6 cellular contexts compared by ENCODE assay signal in the genomic region with DNA sequence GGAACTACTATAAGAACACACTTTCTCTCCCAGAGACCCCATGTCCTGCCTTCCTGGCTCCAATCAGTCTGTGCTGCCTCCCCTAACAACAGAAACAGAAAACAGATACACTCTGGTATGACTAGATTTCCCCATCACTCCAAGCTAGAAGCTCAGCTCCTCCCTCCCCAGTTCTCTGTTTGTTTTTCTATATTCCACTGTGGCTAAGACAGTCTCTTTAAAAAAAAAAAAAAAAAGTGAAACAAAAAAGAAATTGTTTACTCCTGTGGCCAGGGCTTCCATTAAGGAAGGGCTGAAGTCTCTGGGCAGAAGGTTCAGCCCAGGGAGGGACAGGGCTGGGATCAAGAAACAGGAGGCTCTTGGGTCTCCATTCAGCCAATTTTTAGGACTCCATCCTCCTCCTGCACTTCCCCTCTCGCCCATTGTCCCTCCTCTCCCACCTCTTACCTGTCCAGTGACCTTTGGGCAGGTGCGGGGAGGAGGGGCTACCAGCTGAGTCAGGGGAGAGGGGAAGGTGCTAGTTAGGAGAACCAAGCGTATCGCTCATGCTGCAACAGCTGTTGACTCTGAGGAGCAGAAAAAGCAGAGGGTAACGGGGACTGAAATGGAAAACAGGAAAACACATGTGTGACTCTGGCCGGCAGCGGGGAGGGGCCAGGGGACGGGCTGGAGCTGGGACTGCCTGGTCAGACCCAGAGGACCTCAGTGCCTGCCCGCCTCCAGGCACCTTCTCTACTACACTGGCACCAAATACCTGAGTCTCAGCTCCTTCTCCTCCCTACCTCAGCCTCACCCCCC. TPM values are rescaled to one million over a fixed set of nuclear protein-coding genes. Genes with fewer than 3 reads are reported as not detected.
DNase-seq lines count a peak whose midpoint lies in the region; ATAC-seq and TF ChIP-seq lines count a peak whose summit lies in the region.

No MANE protein-coding gene starts in this region.

- CTCF ChIA-PET in CD4-positive, alpha-beta T cell (lab: Charles Lee): interaction anchor here (1.3 to 1.9 kb wide), 2 partner anchors 33 to 249 kb away, joined by 4 to 5 read pairs; no protein-coding TSS in a partner anchor

- H3K27me3 Mint-ChIP-seq in CD4-positive, alpha-beta T cell: peaks cover 6% of the 10 kb centered on the region

- peak overlapping the region; percentile 21 for H3K4me2 ChIP-seq in OCI-LY3 (ENCODE audit: low read length)

- POLR2A ChIA-PET in CD4-positive, alpha-beta T cell (lab: Charles Lee): interaction anchor here (0.5 to 0.7 kb wide), 2 partner anchors 53 to 164 kb away, joined by 3 read pairs; a partner anchor contains a TSS

- TF ChIP-seq CTCF in GM12865 (IDR thresholded peaks at IDR 0.05; ENCODE audit: insufficient read depth, low read depth, low read length, missing control alignments) (no peak), OCI-LY3 (IDR thresholded peaks at IDR 0.05; ENCODE audit: low read depth, low read length) (no peak)
- no peak for TF ChIP-seq CTCF in CD4-positive, alpha-beta T cell (IDR thresholded peaks at IDR 0.05)

- no peak overlapping the region for H2AFZ ChIP-seq in OCI-LY3 (ENCODE audit: low read depth, low read length)

- no peaks in the 10 kb centered on the region for H4K20me1 ChIP-seq in OCI-LY3 (ENCODE audit: insufficient read depth, low read length)

- no peak overlapping the region for H3K27ac ChIP-seq in OCI-LY3 (ENCODE audit: low read length)
- H3K27ac ChIP-seq in iPS-18a (ENCODE audit: low read length): no peak overlapping the region
- no peak overlapping the region for H3K27ac ChIP-seq in CD4-positive, alpha-beta T cell (ENCODE audit: low read depth, low read length)

- intact Hi-C loops in CD4-positive, alpha-beta T cell (cut with DNase I, micrococcal nuclease): no loop called here

- H3K27ac Mint-ChIP-seq in CD4-positive, alpha-beta T cell: no peak overlapping the region

- no peaks in the 10 kb centered on the region for H3K9me3 Mint-ChIP-seq in CD4-positive, alpha-beta T cell

- H3K4me1 ChIP-seq in OCI-LY3 (ENCODE audit: low read length): peaks cover 35% of the 10 kb centered on the region
- H3K4me1 ChIP-seq in iPS-18a (ENCODE audit: control insufficient read depth, low read depth, low read length): peaks cover 37% of the 10 kb centered on the region

- no peaks in the 10 kb centered on the region for H3K36me3 Mint-ChIP-seq in CD4-positive, alpha-beta T cell (ENCODE audit: low read depth)

- H3K9ac ChIP-seq in OCI-LY3 (ENCODE audit: low read length): no peak overlapping the region
- H3K9ac ChIP-seq in iPS-18a (ENCODE audit: low read length): no peak overlapping the region

- DNase-seq in GM12865 (ENCODE audit: low read depth) (peak; percentile 72), erythroblast (lab: John Stamatoyannopoulos, UW) (no peak)
- DNase-seq in CD4-positive, alpha-beta T cell: no peak

- no peak for ATAC-seq in CD4-positive, alpha-beta T cell (ENCODE audit: poor library complexity)
- ATAC-seq in GM21381 (IDR thresholded peaks at IDR 0.05; ENCODE audit: unreplicated experiment): no peak

- no peak overlapping the region for H3K4me3 Mint-ChIP-seq in CD4-positive, alpha-beta T cell

- H3K79me2 ChIP-seq in OCI-LY3 (ENCODE audit: low read length): no peaks in the 10 kb centered on the region

- H3K4me3 ChIP-seq in GM12865 (ENCODE audit: low read depth, low read length) (peak overlapping the region; percentile 43), OCI-LY3 (ENCODE audit: low read length) (peak overlapping the region; percentile 16; the same call in 1 of the 2 replicates), iPS-18a (ENCODE audit: low read length) (peak overlapping the region; percentile 26)

- H3K4me1 Mint-ChIP-seq in CD4-positive, alpha-beta T cell (ENCODE audit: low read depth): peaks cover 25% of the 10 kb centered on the region

- H3K9me3 ChIP-seq in OCI-LY3 (ENCODE audit: insufficient read depth, low read length) (no peaks in the 10 kb centered on the region), iPS-18a (ENCODE audit: control insufficient read depth, low read depth, low read length) (no peaks in the 10 kb centered on the region)
- H3K9me3 ChIP-seq in CD4-positive, alpha-beta T cell (ENCODE audit: control insufficient read depth, low read length): no peaks in the 10 kb centered on the region

- H3K27me3 ChIP-seq in OCI-LY3 (ENCODE audit: low read depth, low read length) (no peaks in the 10 kb centered on the region), iPS-18a (ENCODE audit: control insufficient read depth, insufficient read depth, low read length) (peaks cover 7% of the 10 kb centered on the region)
- no peaks in the 10 kb centered on the region for H3K27me3 ChIP-seq in CD4-positive, alpha-beta T cell (ENCODE audit: control insufficient read depth, insufficient read depth, low read length)

- H3K36me3 ChIP-seq in OCI-LY3 (replicated peaks; ENCODE audit: low read depth, low read length) (no peaks in the 10 kb centered on the region), iPS-18a (ENCODE audit: control insufficient read depth, low read depth, low read length) (no peaks in the 10 kb centered on the region)

- no peak for TF ChIP-seq POLR2A in erythroblast (IDR thresholded peaks at IDR 0.05; ENCODE audit: low read length)

RNA-seq across cellular contexts. Expression of a gene that starts 4.2 kb away (rescaled TPM):
- 1 to 10 TPM in 1 of 2 experiments, under 1 TPM in 1; 0.89 to 1.1 TPM for total RNA-seq in CD4-positive, alpha-beta T cell

RNA-seq across cellular contexts. Expression of a gene that starts 10.3 kb away (rescaled TPM):
- 10 to 100 TPM; 27.6 to 29.4 TPM for total RNA-seq in CD4-positive, alpha-beta T cell

RNA-seq across cellular contexts. Expression of a gene that starts 17.0 kb away (rescaled TPM):
- 1 to 10 TPM; 2.6 to 2.9 TPM for total RNA-seq in CD4-positive, alpha-beta T cell

RNA-seq across cellular contexts. Expression of a gene that starts 52.1 kb away (rescaled TPM):
- total RNA-seq in CD4-positive, alpha-beta T cell: 10 to 100 TPM; 52.4 to 54.6 TPM

RNA-seq across cellular contexts. Expression of a gene that starts 52.9 kb away (rescaled TPM):
- 100 to 1,000 TPM; 176 to 177 TPM for total RNA-seq in CD4-positive, alpha-beta T cell
